ENCODE assay signal across 28 cellular contexts in genomic region chr10:96023168-96023567, GRCh38.
"Had no signal": no experiment of that assay in that cellular context is flagged by ENCODE, and none has a peak within 500 bp of the region (broad histone marks: within the 10 kb centered on the region; RNA-seq: fewer than 3 reads in every experiment).

No MANE protein-coding gene starts in this region.

- H3K9ac ChIP-seq: neural progenitor cell, parathyroid adenoma had no signal

- H3K27me3 ChIP-seq: heart left ventricle, neural progenitor cell, neutrophil, right atrium auricular region, right lobe of liver, stomach, testis, tibial artery, upper lobe of right lung had no signal

- H3K4me1 ChIP-seq: heart left ventricle, left ventricle myocardium inferior, neural progenitor cell, parathyroid adenoma, psoas muscle, right atrium auricular region, right lobe of liver, stomach, testis, tibial artery, upper lobe of right lung had no signal

- H3K4me1 Mint-ChIP-seq: immature natural killer cell; mesothelial cell of epicardium; naive thymus-derived CD4-positive, alpha-beta T cell; neural progenitor cell had no signal

- H3K4me3 ChIP-seq: heart left ventricle, left ventricle myocardium inferior, lung, neural progenitor cell, psoas muscle, right atrium auricular region, right lobe of liver, skin epidermis, stomach, testis, tibial artery, upper lobe of right lung had no signal

- H3K9me3 ChIP-seq: heart left ventricle, left ventricle myocardium inferior, neutrophil, psoas muscle, right atrium auricular region, right lobe of liver, stomach, testis, tibial artery, upper lobe of right lung had no signal

- ATAC-seq: heart left ventricle; naive thymus-derived CD4-positive, alpha-beta T cell; psoas muscle; right lobe of liver; upper lobe of right lung had no signal

- H3K4me3 Mint-ChIP-seq: immature natural killer cell; mesothelial cell of epicardium; naive thymus-derived CD4-positive, alpha-beta T cell; nephron progenitor cell; neural progenitor cell had no signal

- H3K36me3 ChIP-seq: heart left ventricle, left ventricle myocardium inferior, neural progenitor cell, neutrophil, right atrium auricular region, right lobe of liver, stomach, tibial artery, upper lobe of right lung had no signal

- H3K27ac Mint-ChIP-seq: immature natural killer cell; mesothelial cell of epicardium; naive thymus-derived CD4-positive, alpha-beta T cell; nephron progenitor cell; neural progenitor cell had no signal

- H3K9me3 Mint-ChIP-seq: immature natural killer cell; naive thymus-derived CD4-positive, alpha-beta T cell; nephron progenitor cell; neural progenitor cell had no signal

- H3K27ac ChIP-seq: left ventricle myocardium inferior, neural progenitor cell, neutrophil, parathyroid adenoma, psoas muscle, right atrium auricular region, right lobe of liver, skin epidermis, stomach, testis, tibial artery, upper lobe of right lung had no signal

- H3K36me3 Mint-ChIP-seq: mesothelial cell of epicardium, neural progenitor cell had no signal

- DNase-seq: glutamatergic neuron; heart left ventricle; hypothalamus; immature natural killer cell; left ventricle myocardium inferior; mesendoderm; naive thymus-derived CD4-positive, alpha-beta T cell; nephron progenitor cell; occipital lobe; psoas muscle; right lobe of liver; stimulated activated CD4-positive, alpha-beta T cell treated with anti-CD3 and anti-CD28 coated beads, Interleukin-12 subunit alpha, Interleukin-12 subunit beta, amount 100 ng/mL, for 4 hours; stimulated activated CD4-positive, alpha-beta T cell treated with anti-CD3 and anti-CD28 coated beads, Interleukin-15, amount 100 ng/mL, for 24 hours; stimulated activated CD4-positive, alpha-beta T cell treated with anti-CD3 and anti-CD28 coated beads, Interleukin-2, amount 100 ng/mL, for 24 hours; stimulated activated CD4-positive, alpha-beta T cell treated with anti-CD3 and anti-CD28 coated beads, Interleukin-4, amount 100 ng/mL, for 1 hour; stimulated activated naive CD4-positive, alpha-beta T cell; stomach; testis; tibial artery; trophoblast cell; upper lobe of right lung had no signal
